10 cellular contexts compared by ENCODE assay signal in the genomic region with DNA sequence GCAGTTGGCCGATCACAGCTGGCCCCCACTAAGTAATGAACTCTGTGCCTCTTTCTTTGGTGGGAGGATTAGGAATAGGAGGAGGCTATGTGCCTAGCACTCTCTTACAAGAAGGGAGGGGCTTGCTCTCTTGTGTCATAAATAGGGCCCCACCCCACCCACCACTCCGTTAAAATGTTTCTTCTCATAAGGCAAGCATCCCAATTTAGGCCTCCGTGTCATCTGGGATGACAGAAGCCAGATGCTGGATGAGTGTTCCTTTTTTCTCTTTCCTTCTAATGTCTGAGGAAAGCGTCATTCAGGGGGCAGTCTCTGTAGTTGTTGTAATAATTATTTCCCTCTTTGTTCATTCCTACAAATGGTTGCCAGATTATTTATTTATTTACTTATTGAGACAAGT. TPM values are rescaled to one million over a fixed set of nuclear protein-coding genes. Genes with fewer than 3 reads are reported as not detected.
A peak's percentile ranks its signal among the peaks of the same experiment; 100 is the strongest.
DNase-seq lines count a peak whose midpoint lies in the region; ATAC-seq and TF ChIP-seq lines count a peak whose summit lies in the region.
"Had no signal": no experiment of that assay in that cellular context is flagged by ENCODE, and none has a peak within 500 bp of the region (broad histone marks: within the 10 kb centered on the region; RNA-seq: fewer than 3 reads in every experiment).

A gene with protein sequence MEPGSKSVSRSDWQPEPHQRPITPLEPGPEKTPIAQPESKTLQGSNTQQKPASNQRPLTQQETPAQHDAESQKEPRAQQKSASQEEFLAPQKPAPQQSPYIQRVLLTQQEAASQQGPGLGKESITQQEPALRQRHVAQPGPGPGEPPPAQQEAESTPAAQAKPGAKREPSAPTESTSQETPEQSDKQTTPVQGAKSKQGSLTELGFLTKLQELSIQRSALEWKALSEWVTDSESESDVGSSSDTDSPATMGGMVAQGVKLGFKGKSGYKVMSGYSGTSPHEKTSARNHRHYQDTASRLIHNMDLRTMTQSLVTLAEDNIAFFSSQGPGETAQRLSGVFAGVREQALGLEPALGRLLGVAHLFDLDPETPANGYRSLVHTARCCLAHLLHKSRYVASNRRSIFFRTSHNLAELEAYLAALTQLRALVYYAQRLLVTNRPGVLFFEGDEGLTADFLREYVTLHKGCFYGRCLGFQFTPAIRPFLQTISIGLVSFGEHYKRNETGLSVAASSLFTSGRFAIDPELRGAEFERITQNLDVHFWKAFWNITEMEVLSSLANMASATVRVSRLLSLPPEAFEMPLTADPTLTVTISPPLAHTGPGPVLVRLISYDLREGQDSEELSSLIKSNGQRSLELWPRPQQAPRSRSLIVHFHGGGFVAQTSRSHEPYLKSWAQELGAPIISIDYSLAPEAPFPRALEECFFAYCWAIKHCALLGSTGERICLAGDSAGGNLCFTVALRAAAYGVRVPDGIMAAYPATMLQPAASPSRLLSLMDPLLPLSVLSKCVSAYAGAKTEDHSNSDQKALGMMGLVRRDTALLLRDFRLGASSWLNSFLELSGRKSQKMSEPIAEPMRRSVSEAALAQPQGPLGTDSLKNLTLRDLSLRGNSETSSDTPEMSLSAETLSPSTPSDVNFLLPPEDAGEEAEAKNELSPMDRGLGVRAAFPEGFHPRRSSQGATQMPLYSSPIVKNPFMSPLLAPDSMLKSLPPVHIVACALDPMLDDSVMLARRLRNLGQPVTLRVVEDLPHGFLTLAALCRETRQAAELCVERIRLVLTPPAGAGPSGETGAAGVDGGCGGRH (minus strand): TSS at position 76 of the 400 bp plus-strand sequence. CDS start 239 bp downstream, outside the sequence.

- H3F3A ChIP-seq in PC-9 (ENCODE audit: insufficient read depth, low read depth) (peaks cover 12% of the 10 kb centered on the region; the same call in 1 of the 2 replicates), neural cell (ENCODE audit: insufficient read depth, low read length, poor library complexity, severe bottlenecking) (no peaks in the 10 kb centered on the region)

- H4K20me1 ChIP-seq in PC-9 (ENCODE audit: insufficient read depth) (no peaks in the 10 kb centered on the region), neural cell (ENCODE audit: insufficient read depth) (no peaks in the 10 kb centered on the region)

- H3K4me1 ChIP-seq in PC-9 (replicated peaks; ENCODE audit: insufficient read depth): peaks cover 4% of the 10 kb centered on the region
- peaks cover 10 to 18% of the 10 kb centered on the region in 2 donors for H3K4me1 ChIP-seq in left lung

- intact Hi-C loops in CD4-positive, alpha-beta T cell (cut with DNase I, micrococcal nuclease): loop anchor here in 1 of 2 experiments (10.0 kb wide), 1 partner anchor 143 kb away; no protein-coding TSS in a partner anchor
- intact Hi-C loops in PC-9 (cut with micrococcal nuclease; ENCODE audit: unreplicated experiment): no loop called here
- intact Hi-C loops in left lung (cut with DNase I): no loop called here

- peak within 1 kb of the TSS; percentile 34 for H3K4me3 Mint-ChIP-seq in CD4-positive, alpha-beta T cell
- H3K4me3 Mint-ChIP-seq: stimulated activated effector memory CD8-positive, alpha-beta T cell treated with anti-CD3 and anti-CD28 coated beads, Interleukin-12 subunit alpha, Interleukin-12 subunit beta, amount 100 ng/mL, for 72 hours had no signal

- BruUV-seq in PC-9 (replicated peaks; lab: Mats Ljungman, UMichigan): no TSS peak

- no peaks in the 10 kb centered on the region for H3K27me3 Mint-ChIP-seq in CD4-positive, alpha-beta T cell

- no peak within 1 kb of the TSS for H3K27ac ChIP-seq in CD4-positive, alpha-beta T cell (ENCODE audit: low read depth, low read length)
- H3K27ac ChIP-seq in PC-9 (no peak within 1 kb of the TSS), neural cell (ENCODE audit: low read length) (no peak within 1 kb of the TSS), left lung (no peak within 1 kb of the TSS)
- H3K27ac ChIP-seq: colonic mucosa had no signal

- TF ChIP-seq CTCF in CD4-positive, alpha-beta T cell (IDR thresholded peaks at IDR 0.05): no peak
- TF ChIP-seq CTCF in PC-9 (conservative IDR thresholded peaks at IDR 0.05) (no peak), foreskin fibroblast (IDR thresholded peaks at IDR 0.05; ENCODE audit: low read depth, low read length) (no peak), neural cell (IDR thresholded peaks at IDR 0.05; ENCODE audit: poor library complexity, severe bottlenecking) (no peak), left lung (IDR thresholded peaks at IDR 0.05) (no peak)

- no peak within 1 kb of the TSS for H3K27ac Mint-ChIP-seq in CD4-positive, alpha-beta T cell
- H3K27ac Mint-ChIP-seq: stimulated activated effector memory CD8-positive, alpha-beta T cell treated with anti-CD3 and anti-CD28 coated beads, Interleukin-12 subunit alpha, Interleukin-12 subunit beta, amount 100 ng/mL, for 72 hours had no signal

- peaks cover 23% of the 10 kb centered on the region for H3K4me1 Mint-ChIP-seq in CD4-positive, alpha-beta T cell (ENCODE audit: low read depth)

- H3K9me2 ChIP-seq in PC-9 (ENCODE audit: insufficient read depth) (no peaks in the 10 kb centered on the region), neural cell (ENCODE audit: insufficient read depth, low read length) (no peaks in the 10 kb centered on the region)

- CTCF ChIA-PET in CD4-positive, alpha-beta T cell (lab: Charles Lee): interaction anchor here (1.1 to 1.7 kb wide), 2 partner anchors 7 to 13 kb away, joined by 3 to 7 read pairs; no protein-coding TSS in a partner anchor
- CTCF ChIA-PET in PC-9 (lab: Charles Lee): no interaction called here

- no peaks in the 10 kb centered on the region for H3K9me3 Mint-ChIP-seq in CD4-positive, alpha-beta T cell
- H3K9me3 Mint-ChIP-seq: stimulated activated effector memory CD8-positive, alpha-beta T cell treated with anti-CD3 and anti-CD28 coated beads, Interleukin-12 subunit alpha, Interleukin-12 subunit beta, amount 100 ng/mL, for 72 hours had no signal

- no peak for ATAC-seq in CD4-positive, alpha-beta T cell (ENCODE audit: poor library complexity)
- ATAC-seq in left lung: no peak
- ATAC-seq: stimulated activated effector memory CD8-positive, alpha-beta T cell treated with anti-CD3 and anti-CD28 coated beads, Interleukin-12 subunit alpha, Interleukin-12 subunit beta, amount 100 ng/mL, for 72 hours had no signal

- POLR2A ChIA-PET in CD4-positive, alpha-beta T cell (lab: Charles Lee): no interaction called here
- POLR2A ChIA-PET in PC-9 (lab: Charles Lee; ENCODE audit: unreplicated experiment): no interaction called here

- DNase-seq in CD4-positive, alpha-beta T cell: no peak
- no peak for DNase-seq in PC-9
- peak; percentile 57 to 84 for DNase-seq in foreskin fibroblast
- no peak for DNase-seq in T1000 (lab: John Stamatoyannopoulos, UW)
- DNase-seq in anterior cingulate cortex (lab: John Stamatoyannopoulos, UW): no peak
- DNase-seq in left lung: no peak
- no peak for DNase-seq in SHP77 (lab: John Stamatoyannopoulos, UW)
- DNase-seq: colonic mucosa had no signal

- H3K79me2 ChIP-seq in PC-9 (ENCODE audit: low read depth) (no peaks in the 10 kb centered on the region), neural cell (replicated peaks; ENCODE audit: insufficient read depth, low read length) (no peaks in the 10 kb centered on the region)

- peaks cover 10% of the 10 kb centered on the region for H3K36me3 Mint-ChIP-seq in CD4-positive, alpha-beta T cell (ENCODE audit: low read depth)

- H3K4me3 ChIP-seq in PC-9 (no peak within 1 kb of the TSS), foreskin fibroblast (ENCODE audit: low read depth in 1 of 2, low read length in 2 of 2) (no peak within 1 kb of the TSS), neural cell (ENCODE audit: low read length) (no peak within 1 kb of the TSS), left lung (no peak within 1 kb of the TSS)
- H3K4me3 ChIP-seq: colonic mucosa had no signal

- H3K36me3 ChIP-seq in PC-9 (ENCODE audit: low read depth) (no peaks in the 10 kb centered on the region), neural cell (ENCODE audit: insufficient read depth, low read length) (no peaks in the 10 kb centered on the region), left lung (no peaks in the 10 kb centered on the region)
- H3K36me3 ChIP-seq: colonic mucosa had no signal

- H2AFZ ChIP-seq in PC-9 (no peak within 1 kb of the TSS), neural cell (ENCODE audit: low read depth, low read length) (no peak within 1 kb of the TSS)

- no peak within 1 kb of the TSS for H3K9ac ChIP-seq in neural cell (ENCODE audit: low read length)

- no peak for TF ChIP-seq EP300 in neural cell (conservative IDR thresholded peaks at IDR 0.05; ENCODE audit: poor library complexity, severe bottlenecking)

- no peak within 1 kb of the TSS for H3K4me2 ChIP-seq in PC-9
- H3K4me2 ChIP-seq in neural cell (ENCODE audit: low read length): no peak within 1 kb of the TSS

- H3K27me3 ChIP-seq in CD4-positive, alpha-beta T cell (ENCODE audit: control insufficient read depth, insufficient read depth, low read length): no peaks in the 10 kb centered on the region
- H3K27me3 ChIP-seq in PC-9 (ENCODE audit: insufficient read depth, low read depth) (no peaks in the 10 kb centered on the region), neural cell (ENCODE audit: insufficient read depth, low read depth, low read length) (no peaks in the 10 kb centered on the region), left lung (peaks cover 0 to 27% of the 10 kb centered on the region in 2 donors)
- H3K27me3 ChIP-seq: colonic mucosa had no signal

- H3K9me3 ChIP-seq in CD4-positive, alpha-beta T cell (ENCODE audit: control insufficient read depth, low read length): no peaks in the 10 kb centered on the region
- H3K9me3 ChIP-seq in PC-9 (ENCODE audit: insufficient read depth, low read depth): no peaks in the 10 kb centered on the region
- no peaks in the 10 kb centered on the region for H3K9me3 ChIP-seq in neural cell (ENCODE audit: low read length)
- H3K9me3 ChIP-seq in left lung: no peaks in the 10 kb centered on the region
- H3K9me3 ChIP-seq: colonic mucosa had no signal

- TF ChIP-seq RAD21 in neural cell (conservative IDR thresholded peaks at IDR 0.05): no peak

TF ChIP-seq in neural cell, 6 proteins besides CTCF, POLR2A, EP300 and RAD21 (continues in another document):
- TF ChIP-seq MXI1 (conservative IDR thresholded peaks at IDR 0.05; ENCODE audit: poor library complexity, severe bottlenecking) (no peak), TAF1 (IDR thresholded peaks at IDR 0.05; ENCODE audit: low read depth) (no peak), SMC3 (conservative IDR thresholded peaks at IDR 0.05; ENCODE audit: poor library complexity) (no peak), POLR2AphosphoS5 (IDR thresholded peaks at IDR 0.05) (no peak)

RNA-seq across cellular contexts. Expression of the gene that starts here (rescaled TPM):
- 1 to 10 TPM; 7.6 to 8.2 TPM for total RNA-seq in CD4-positive, alpha-beta T cell
- total RNA-seq in PC-9 (2021) (10.7 and 12.7 TPM in 2 replicates), left lung (1 to 10 TPM; 4.0 to 5.9 TPM)
- 19.1 and 24.7 TPM in 2 replicates for polyA plus RNA-seq in neural cell
- 26.5 and 30.9 TPM in 2 replicates for polyA minus RNA-seq in neural cell

Comparison
In these comparisons a context has a peak if more than half of its experiments do, and no peak if none do; other contexts are left out.
1. DNase-seq: peak in foreskin fibroblast (2 of 2); none in CD4-positive, alpha-beta T cell (0 of 10), PC-9 (0 of 2), T1000 (single experiment), anterior cingulate cortex (0 of 58), left lung (0 of 2) and SHP77 (0 of 2).